19 cellular contexts compared by ENCODE assay signal in the genomic region with DNA sequence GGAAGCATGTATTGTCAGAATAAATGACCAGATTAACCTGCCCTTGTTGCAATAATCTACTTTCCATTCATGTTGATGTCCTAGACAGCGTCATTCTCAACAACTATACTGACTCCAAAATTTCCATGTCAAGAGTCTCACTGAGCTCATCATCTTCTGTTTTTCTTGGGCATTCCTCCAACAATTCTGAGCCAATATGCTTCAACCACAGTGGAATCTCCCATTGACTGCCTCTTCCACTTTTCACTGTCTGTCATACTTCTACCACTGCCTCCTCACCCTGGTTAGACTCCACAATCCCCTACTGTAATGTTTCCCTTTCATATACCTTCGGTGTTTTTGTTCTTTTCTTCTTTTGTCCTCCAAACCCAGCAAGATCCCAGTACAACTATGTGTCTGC.
A peak's percentile ranks its signal among the peaks of the same experiment; 100 is the strongest.
DNase-seq lines count a peak whose midpoint lies in the region; ATAC-seq and TF ChIP-seq lines count a peak whose summit lies in the region.
"Had no signal": no experiment of that assay in that cellular context is flagged by ENCODE, and none has a peak within 500 bp of the region (broad histone marks: within the 10 kb centered on the region; RNA-seq: fewer than 3 reads in every experiment).

No MANE protein-coding gene starts in this region.

- no peaks in the 10 kb centered on the region for H3K4me1 ChIP-seq in right cardiac atrium (ENCODE audit: control insufficient read depth, insufficient read depth, low read length)
- H3K4me1 ChIP-seq: right atrium auricular region, uterus had no signal

- no peak overlapping the region for H3K27ac ChIP-seq in right cardiac atrium (ENCODE audit: low read length)
- H3K27ac ChIP-seq: left lung, right atrium auricular region, uterus had no signal

- intact Hi-C loops in left cardiac atrium (cut with DNase I) (loop anchor here in 1 of 2 donors (10.0 kb wide), 1 partner anchor 158 kb away; the partner anchor contains the start of gene TLE1), right cardiac atrium (cut with DNase I) (loop anchor here in 3 of 4 donors (10.0 kb wide), 2 partner anchors 158 to 318 kb away; partner anchors contain the start of gene TLE1 (in 1 of the 3))

- ATAC-seq in left cardiac atrium (peak; percentile 12 to 46), right cardiac atrium (no peak), HG03135 (IDR thresholded peaks at IDR 0.05; ENCODE audit: unreplicated experiment) (no peak)
- ATAC-seq: left lung, natural killer cell had no signal

- TF ChIP-seq CTCF in fibroblast of villous mesenchyme (IDR thresholded peaks at IDR 0.05; ENCODE audit: insufficient read depth, low read depth, low read length), result no peak

- H3K27me3 ChIP-seq in right cardiac atrium (ENCODE audit: control insufficient read depth, insufficient read depth), result no peaks in the 10 kb centered on the region
- H3K27me3 ChIP-seq: left lung, right atrium auricular region, uterus had no signal

- 74% methylated on average over 2 of the region's 2 CpGs for WGBS in right cardiac atrium

- DNase-seq in left cardiac atrium (no peak), right cardiac atrium (no peak), amniotic epithelial cell (ENCODE audit: low read depth) (peak; percentile 86), fibroblast of villous mesenchyme (ENCODE audit: low read depth) (peak; percentile 56), stromal cell of bone marrow (ENCODE audit: low read depth) (peak; percentile 87)
- no peak for DNase-seq in stimulated activated naive CD4-positive, alpha-beta T cell treated with Interleukin-2 at 50 U/mL for 16 hours (lab: John Stamatoyannopoulos, UW)
- DNase-seq in stimulated activated CD4-positive, alpha-beta T cell treated with anti-CD3 and anti-CD28 coated beads, Interleukin-1b, Interleukin-23, amount 100 ng/mL, for 48 hours, result no peak
- DNase-seq: activated B cell treated with CpG ODN at 0.5 μM for 24 hours; activated naive CD4-positive, alpha-beta T cell; hippocampal formation; left lung; natural killer cell; NCI-H1694 treated with DMSO at 0.1 percent for 48 hours; NCI-H526; stimulated activated CD4-positive, alpha-beta T cell treated with anti-CD3 and anti-CD28 coated beads, Interleukin-2, amount 100 ng/mL, for 48 hours; T-helper 1 cell; uterus had no signal

- H3K4me3 ChIP-seq in right cardiac atrium (ENCODE audit: low read length), result no peak overlapping the region
- H3K4me3 ChIP-seq in fibroblast of villous mesenchyme (ENCODE audit: low read depth, low read length), result no peak overlapping the region
- H3K4me3 ChIP-seq: left lung, right atrium auricular region, uterus had no signal

- H3K9me3 ChIP-seq in right cardiac atrium (ENCODE audit: control insufficient read depth, low read length), result no peaks in the 10 kb centered on the region
- H3K9me3 ChIP-seq: left lung, right atrium auricular region, uterus had no signal

Comparison
In these comparisons a context has a peak if more than half of its experiments do, and no peak if none do; other contexts are left out.
1. ATAC-seq: peak in left cardiac atrium (2 of 2); none in right cardiac atrium (0 of 2) and HG03135 (single experiment).
2. DNase-seq: peak in amniotic epithelial cell (single experiment), fibroblast of villous mesenchyme (single experiment) and stromal cell of bone marrow (single experiment); none in left cardiac atrium (single experiment), right cardiac atrium (0 of 3), stimulated activated naive CD4-positive, alpha-beta T cell treated with Interleukin-2 at 50 U/mL for 16 hours (single experiment) and stimulated activated CD4-positive, alpha-beta T cell treated with anti-CD3 and anti-CD28 coated beads, Interleukin-1b, Interleukin-23, amount 100 ng/mL, for 48 hours (single experiment).